In genomic region chr4:3871181-3871852, GRCh38 we compare ENCODE assay signal across 8 cellular contexts.
DNase-seq lines count a peak whose midpoint lies in the region; ATAC-seq lines count a peak whose summit lies in the region.
"Had no signal": no experiment of that assay in that cellular context is flagged by ENCODE, and none has a peak within 500 bp of the region (broad histone marks: within the 10 kb centered on the region; RNA-seq: fewer than 3 reads in every experiment).

No MANE protein-coding gene starts in this region.

- no peak overlapping the region for H3K9ac ChIP-seq in trophoblast cell (ENCODE audit: low read length)

- H3K79me2 ChIP-seq in trophoblast cell (ENCODE audit: control insufficient read depth, insufficient read depth, low read length, poor library complexity), result no peaks in the 10 kb centered on the region

- H3K4ac ChIP-seq in trophoblast cell (ENCODE audit: low read depth, low read length), result no peak overlapping the region

- H2AK5ac ChIP-seq in trophoblast cell (ENCODE audit: low read length), result no peak overlapping the region

- ATAC-seq in HG03159 (IDR thresholded peaks at IDR 0.05; ENCODE audit: unreplicated experiment), result no peak
- no peak for ATAC-seq in GM18520 (IDR thresholded peaks at IDR 0.05; ENCODE audit: unreplicated experiment)

- no peak overlapping the region for H4K8ac ChIP-seq in trophoblast cell (ENCODE audit: low read depth, low read length)

- H3K4me2 ChIP-seq in trophoblast cell (ENCODE audit: low read length), result peak overlapping the region; percentile 44

- no peaks in the 10 kb centered on the region for H3K79me1 ChIP-seq in trophoblast cell (ENCODE audit: low read length)

- H4K91ac ChIP-seq in trophoblast cell (ENCODE audit: low read depth, low read length), result no peak overlapping the region

- no peak overlapping the region for H3K23ac ChIP-seq in trophoblast cell (ENCODE audit: low read length)

- peaks cover 0 to 3% of the 10 kb centered on the region in 2 experiments for H3K4me1 ChIP-seq in trophoblast cell (ENCODE audit: control insufficient read depth in 1 of 2, insufficient read depth in 2 of 2, low read length in 2 of 2)

- H2BK120ac ChIP-seq in trophoblast cell (ENCODE audit: insufficient read depth, low read length, poor library complexity), result no peak overlapping the region

- no peak overlapping the region for H2BK5ac ChIP-seq in trophoblast cell (ENCODE audit: low read depth, low read length, poor library complexity)

- no peak overlapping the region for H3K14ac ChIP-seq in trophoblast cell (ENCODE audit: low read length)

- H2AFZ ChIP-seq in trophoblast cell (ENCODE audit: insufficient read depth, low read length, poor library complexity), result no peak overlapping the region

- H3K27ac ChIP-seq in trophoblast cell (ENCODE audit: low read depth, low read length), result no peak overlapping the region
- H3K27ac ChIP-seq: skin epidermis had no signal

- no peaks in the 10 kb centered on the region for H3K36me3 ChIP-seq in trophoblast cell (ENCODE audit: control insufficient read depth in 1 of 2, insufficient read depth in 2 of 2, low read length in 2 of 2)

- H4K12ac ChIP-seq in trophoblast cell (ENCODE audit: low read depth, low read length), result no peak overlapping the region

- DNase-seq in ELR (ENCODE audit: low read depth) (peak; percentile 8), NCI-H1048 (lab: John Stamatoyannopoulos, UW) (peak; percentile 5), ecto neural progenitor cell (ENCODE audit: low spot score) (peak; percentile 85), trophoblast cell (no peak), Kasumi-1 (lab: John Stamatoyannopoulos, UW) (no peak)

- peaks cover 23% of the 10 kb centered on the region for H3K27me3 ChIP-seq in trophoblast cell (ENCODE audit: insufficient read depth, low read length)

- H2BK12ac ChIP-seq in trophoblast cell (ENCODE audit: low read length), result no peak overlapping the region

- no CpG with 5 or more reads among the region's 53 CpGs for WGBS in trophoblast cell (ENCODE audit: extremely low coverage, insufficient coverage, insufficient read length)

- no peak overlapping the region for H3K18ac ChIP-seq in trophoblast cell (ENCODE audit: low read length)

- H3K4me3 ChIP-seq in trophoblast cell (ENCODE audit: low read depth, low read length), result no peak overlapping the region
- H3K4me3 ChIP-seq: skin epidermis had no signal

- H3K9me3 ChIP-seq in trophoblast cell (ENCODE audit: insufficient read depth, low read depth, low read length), result peaks cover 1% of the 10 kb centered on the region

Comparison
In these comparisons a context has a peak if more than half of its experiments do, and no peak if none do; other contexts are left out.
1. DNase-seq: peak in ELR (single experiment), NCI-H1048 (single experiment) and ecto neural progenitor cell (single experiment); none in trophoblast cell (0 of 2) and Kasumi-1 (0 of 2).